In the genomic region with DNA sequence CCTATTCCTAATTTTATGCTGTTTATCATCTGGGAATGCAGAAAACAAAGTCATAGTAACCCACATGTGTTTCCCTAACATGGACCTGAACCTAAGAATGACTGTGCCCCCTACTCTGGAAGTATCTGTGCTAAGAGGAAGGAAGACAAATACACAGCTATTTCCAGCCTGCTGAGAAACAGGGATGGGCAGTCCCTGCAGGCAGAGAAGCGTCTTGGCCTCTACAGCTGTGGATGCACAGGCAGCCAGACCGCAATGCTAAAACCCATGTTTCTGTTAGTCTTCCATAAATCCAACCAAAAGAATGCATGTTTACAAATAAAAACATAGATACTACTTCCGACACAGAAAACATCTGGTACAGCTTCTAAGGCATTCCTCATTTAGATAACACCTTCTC, we compare ENCODE assay signal across 9 cellular contexts. TPM values are rescaled to one million over a fixed set of nuclear protein-coding genes. Genes with fewer than 3 reads are reported as not detected.
DNase-seq lines count a peak whose midpoint lies in the region; ATAC-seq and TF ChIP-seq lines count a peak whose summit lies in the region.
"Had no signal": no experiment of that assay in that cellular context is flagged by ENCODE, and none has a peak within 500 bp of the region (broad histone marks: within the 10 kb centered on the region; RNA-seq: fewer than 3 reads in every experiment).

No MANE protein-coding gene starts in this region.

- no peak overlapping the region for H3K9ac ChIP-seq in rectal smooth muscle tissue (ENCODE audit: low read length)

- H3K27ac Mint-ChIP-seq in Caco-2 (ENCODE audit: unreplicated experiment) = peak overlapping the region; percentile 19

- H3K4me3 Mint-ChIP-seq in Caco-2 (ENCODE audit: unreplicated experiment) = peak overlapping the region; percentile 42

- no peaks in the 10 kb centered on the region for H3K27me3 ChIP-seq in Caco-2 (replicated peaks; ENCODE audit: control insufficient read depth, insufficient read depth, low read length)
- no peaks in the 10 kb centered on the region for H3K27me3 ChIP-seq in rectal smooth muscle tissue (ENCODE audit: control insufficient read depth, insufficient read depth, low read length)
- H3K27me3 ChIP-seq in HAP-1 (ENCODE audit: low read depth) = no peaks in the 10 kb centered on the region

- intact Hi-C loops in Caco-2 (cut with micrococcal nuclease; ENCODE audit: unreplicated experiment) = loop anchor here (1.0 to 10.0 kb wide), 3 partner anchors 56 to 148 kb away; a partner anchor contains a TSS

- peaks cover 40% of the 10 kb centered on the region for H3K4me1 Mint-ChIP-seq in Caco-2 (ENCODE audit: low read depth, unreplicated experiment)

- H3K4me3 ChIP-seq in Caco-2 (ENCODE audit: low read depth, low read length) (no peak overlapping the region), fibroblast of villous mesenchyme (ENCODE audit: low read depth, low read length) (peak overlapping the region; percentile 43), rectal smooth muscle tissue (ENCODE audit: low read length) (no peak overlapping the region), HAP-1 (no peak overlapping the region)

- H3K4me1 ChIP-seq in Caco-2 = peaks cover 37% of the 10 kb centered on the region
- no peaks in the 10 kb centered on the region for H3K4me1 ChIP-seq in rectal smooth muscle tissue (ENCODE audit: control insufficient read depth, insufficient read depth, low read length)
- peaks cover 36% of the 10 kb centered on the region for H3K4me1 ChIP-seq in HAP-1

- H3K27ac ChIP-seq in rectal smooth muscle tissue (ENCODE audit: low read depth, low read length) = peak overlapping the region; percentile 30

- DNase-seq in Caco-2 (peak in 1 of 2 experiments; percentile 19), fibroblast of villous mesenchyme (ENCODE audit: low read depth) (peak; percentile 95), HAP-1 (ENCODE audit: low spot score in 2 of 2) (no peak), NCI-H748 (lab: John Stamatoyannopoulos, UW; ENCODE audit: unreplicated experiment) (no peak), NCI-H1417 treated with DMSO at 0.1 percent for 48 hours (lab: John Stamatoyannopoulos, UW) (no peak)
- DNase-seq in NK-92 treated with Interleukin-12 subunit alpha and Interleukin-12 subunit beta, amount 100 ng/mL, for 24 hours (lab: John Stamatoyannopoulos, UW) = no peak
- DNase-seq: SHP77 had no signal

- POLR2A ChIA-PET in Caco-2 (lab: Charles Lee) = interaction anchor here (0.5 to 0.6 kb wide), 2 partner anchors 13 to 18 kb away, joined by 3 to 4 read pairs; no protein-coding TSS in a partner anchor

- no TSS peak for BruUV-seq in Caco-2 (replicated peaks; lab: Mats Ljungman, UMichigan)

- peaks cover 34% of the 10 kb centered on the region for H3K36me3 Mint-ChIP-seq in Caco-2 (ENCODE audit: insufficient read depth, unreplicated experiment)

- in situ Hi-C loops in HAP-1 (cut with MboI; ENCODE audit: low sequenced_read_pairs) = no loop called here

- H3K9me3 ChIP-seq in Caco-2 (0 out of 2 replicates have a peak, but pooled peaks cover 4% of the 10 kb centered on the region), HAP-1 (no peaks in the 10 kb centered on the region)

- CTCF ChIA-PET in Caco-2 (lab: Charles Lee) = interaction anchor here (0.6 kb wide), 2 partner anchors 115 to 116 kb away, joined by 4 read pairs; no protein-coding TSS in a partner anchor

- no peaks in the 10 kb centered on the region for H3K9me3 Mint-ChIP-seq in Caco-2 (ENCODE audit: unreplicated experiment)

- TF ChIP-seq CTCF in Caco-2 (IDR thresholded peaks at IDR 0.05; ENCODE audit: insufficient read depth in 1 of 2, low read depth in 1 of 2, low read length in 1 of 2, severe bottlenecking in 1 of 2, unreplicated experiment in 1 of 2) (no peak), fibroblast of villous mesenchyme (IDR thresholded peaks at IDR 0.05; ENCODE audit: insufficient read depth, low read depth, low read length) (no peak)

- peak; percentile 28 for ATAC-seq in SK-N-SH treated with all-trans-retinoic acid at 6 μM for 48 hours

- no peaks in the 10 kb centered on the region for H3K27me3 Mint-ChIP-seq in Caco-2 (ENCODE audit: insufficient read depth, unreplicated experiment)

- no peaks in the 10 kb centered on the region; the same call in 1 of the 2 replicates for H3K36me3 ChIP-seq in Caco-2 (ENCODE audit: control insufficient read depth, insufficient read depth, low read length)
- no peaks in the 10 kb centered on the region for H3K36me3 ChIP-seq in rectal smooth muscle tissue (ENCODE audit: control insufficient read depth, insufficient read depth, low read length)
- no peaks in the 10 kb centered on the region for H3K36me3 ChIP-seq in HAP-1 (replicated peaks)

TF ChIP-seq in SK-N-SH treated with all-trans-retinoic acid at 6 μM for 48 hours, 23 proteins besides CTCF, POLR2A, EP300 and RAD21:
- TF ChIP-seq, protein P1, sequence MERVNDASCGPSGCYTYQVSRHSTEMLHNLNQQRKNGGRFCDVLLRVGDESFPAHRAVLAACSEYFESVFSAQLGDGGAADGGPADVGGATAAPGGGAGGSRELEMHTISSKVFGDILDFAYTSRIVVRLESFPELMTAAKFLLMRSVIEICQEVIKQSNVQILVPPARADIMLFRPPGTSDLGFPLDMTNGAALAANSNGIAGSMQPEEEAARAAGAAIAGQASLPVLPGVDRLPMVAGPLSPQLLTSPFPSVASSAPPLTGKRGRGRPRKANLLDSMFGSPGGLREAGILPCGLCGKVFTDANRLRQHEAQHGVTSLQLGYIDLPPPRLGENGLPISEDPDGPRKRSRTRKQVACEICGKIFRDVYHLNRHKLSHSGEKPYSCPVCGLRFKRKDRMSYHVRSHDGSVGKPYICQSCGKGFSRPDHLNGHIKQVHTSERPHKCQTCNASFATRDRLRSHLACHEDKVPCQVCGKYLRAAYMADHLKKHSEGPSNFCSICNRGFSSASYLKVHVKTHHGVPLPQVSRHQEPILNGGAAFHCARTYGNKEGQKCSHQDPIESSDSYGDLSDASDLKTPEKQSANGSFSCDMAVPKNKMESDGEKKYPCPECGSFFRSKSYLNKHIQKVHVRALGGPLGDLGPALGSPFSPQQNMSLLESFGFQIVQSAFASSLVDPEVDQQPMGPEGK (CRISPR knock-in tag; IDR thresholded peaks at IDR 0.05; ENCODE audit: borderline replicate concordance) = no peak
- TF ChIP-seq GLIS3 (CRISPR knock-in tag; IDR thresholded peaks at IDR 0.05) = no peak
- no peak for TF ChIP-seq ZNF70 (CRISPR knock-in tag; IDR thresholded peaks at IDR 0.05)
- no peak for TF ChIP-seq ZFP30 (CRISPR knock-in tag; IDR thresholded peaks at IDR 0.05)
- TF ChIP-seq ARNTL (CRISPR knock-in tag; IDR thresholded peaks at IDR 0.05; ENCODE audit: borderline replicate concordance, low read depth) = no peak

RNA-seq across cellular contexts. Expression of a gene that starts 56.1 kb away (rescaled TPM):
- total RNA-seq in Caco-2 (2022) (63.9 and 76.8 TPM in 2 replicates), fibroblast of villous mesenchyme (8.1 and 12.1 TPM in 2 replicates)
